Comparison of ENCODE assay signal across 19 cellular contexts in the genomic region with DNA sequence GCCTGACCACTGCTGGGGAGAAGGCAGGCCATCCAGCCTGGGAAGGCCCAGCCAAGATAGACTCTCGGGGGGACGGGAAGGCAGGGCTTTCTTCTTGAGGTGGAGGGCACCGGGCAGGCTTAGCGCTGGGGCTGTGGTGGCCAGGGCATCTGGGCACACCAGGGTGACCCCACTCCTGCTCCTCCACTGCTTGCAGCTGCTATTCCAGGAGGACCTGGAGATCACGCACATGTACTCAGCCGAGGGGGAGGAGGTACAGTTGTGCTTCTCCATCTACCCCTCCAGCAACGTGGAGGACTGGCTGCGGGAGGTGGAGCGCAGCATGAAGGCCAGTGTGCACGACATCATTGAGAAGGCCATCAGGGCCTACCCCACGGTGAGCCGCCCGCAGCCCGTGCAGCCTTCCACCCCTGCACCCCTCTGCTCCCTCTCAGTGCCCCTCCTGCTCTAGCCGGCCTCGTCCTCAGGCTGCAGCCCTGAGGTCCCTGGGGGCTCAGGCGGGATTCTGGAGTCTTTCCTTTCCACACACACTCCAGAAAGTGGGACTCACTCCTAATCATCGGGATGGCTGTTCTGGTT.
"Had no signal": no experiment of that assay in that cellular context is flagged by ENCODE, and none has a peak within 500 bp of the region (broad histone marks: within the 10 kb centered on the region; RNA-seq: fewer than 3 reads in every experiment).

No MANE protein-coding gene starts in this region.

- ATAC-seq: foreskin keratinocyte; left lung; sciatic nerve; stimulated activated naive B cell treated with anti-CD40 and anti-IgM and Interleukin-4, amounts not matched to agents 10 μg/mL and 1 μg/mL and 100 μg/mL, for 72 hours had no signal

- H3K4me3 Mint-ChIP-seq: endodermal cell; stimulated activated naive B cell treated with anti-CD40 and anti-IgM and Interleukin-4, amounts not matched to agents 10 μg/mL and 1 μg/mL and 100 μg/mL, for 72 hours had no signal

- H3K27ac ChIP-seq: coronary artery, foreskin keratinocyte, left lung, stomach, thoracic aorta had no signal

- H3K27me3 ChIP-seq: foreskin keratinocyte, left lung, stomach had no signal

- H3K9me3 ChIP-seq: left lung, stomach, thoracic aorta had no signal

- H3K9me3 Mint-ChIP-seq: endodermal cell; naive thymus-derived CD8-positive, alpha-beta T cell; stimulated activated naive B cell treated with anti-CD40 and anti-IgM and Interleukin-4, amounts not matched to agents 10 μg/mL and 1 μg/mL and 100 μg/mL, for 72 hours had no signal

- H3K4me3 ChIP-seq: coronary artery, left lung, lung, stomach, thoracic aorta had no signal

- H3K27me3 Mint-ChIP-seq: naive thymus-derived CD8-positive, alpha-beta T cell; stimulated activated naive B cell treated with anti-CD40 and anti-IgM and Interleukin-4, amounts not matched to agents 10 μg/mL and 1 μg/mL and 100 μg/mL, for 72 hours had no signal

- H3K4me1 Mint-ChIP-seq: endodermal cell; stimulated activated naive B cell treated with anti-CD40 and anti-IgM and Interleukin-4, amounts not matched to agents 10 μg/mL and 1 μg/mL and 100 μg/mL, for 72 hours had no signal

- H3K27ac Mint-ChIP-seq: endodermal cell; stimulated activated naive B cell treated with anti-CD40 and anti-IgM and Interleukin-4, amounts not matched to agents 10 μg/mL and 1 μg/mL and 100 μg/mL, for 72 hours had no signal

- H3K4me1 ChIP-seq: foreskin keratinocyte, left lung, stomach had no signal

- FAIRE-seq: endothelial cell of umbilical vein, islet of Langerhans had no signal

- DNase-seq: effector CD4-positive, alpha-beta T cell; endodermal cell; erythroblast; foreskin keratinocyte; hypothalamus; stimulated activated CD4-positive, alpha-beta T cell treated with anti-CD3 and anti-CD28 coated beads, Interleukin-2, amount 100 ng/mL, for 24 hours; stimulated activated CD4-positive, alpha-beta T cell treated with anti-CD3 and anti-CD28 coated beads, Interleukin-4, amount 100 ng/mL, for 4 hours; stimulated activated naive B cell treated with anti-CD40 and anti-IgM and Interleukin-4, amounts not matched to agents 10 μg/mL and 1 μg/mL and 100 μg/mL, for 72 hours; stomach; substantia nigra; trophoblast cell had no signal
